Comparison of ENCODE assay signal across 11 cellular contexts in genomic region chr17:38510424-38511125, GRCh38.
DNase-seq lines count a peak whose midpoint lies in the region; ATAC-seq and TF ChIP-seq lines count a peak whose summit lies in the region.
"Had no signal": no experiment of that assay in that cellular context is flagged by ENCODE, and none has a peak within 500 bp of the region (broad histone marks: within the 10 kb centered on the region; RNA-seq: fewer than 3 reads in every experiment).

No MANE protein-coding gene starts in this region.

- peaks cover 41% of the 10 kb centered on the region for H3K27me3 Mint-ChIP-seq in activated T-helper 2 cell treated with anti-CD3 and anti-CD28 coated beads, Interferon-gamma antibody, Interleukin-2, Interleukin-4, amounts not matched to agents 10 μg/mL and 5 μg/mL and 100 μg/mL, durations not matched to agents 14 hours and 24 hours and 36 hours (ENCODE audit: low read depth)

- H3K79me2 ChIP-seq in mesendoderm (ENCODE audit: control insufficient read depth, insufficient read depth, low read length): no peaks in the 10 kb centered on the region

- DNase-seq in AG04449 (ENCODE audit: low read depth, low spot score) (no peak), ecto neural progenitor cell (ENCODE audit: low spot score) (peak; percentile 88), mesendoderm (peak; percentile 83), omental fat pad (ENCODE audit: low spot score) (no peak), NCI-H2107 (lab: John Stamatoyannopoulos, UW) (no peak)
- DNase-seq in activated T-helper 2 cell treated with anti-CD3 and anti-CD28 coated beads, Interferon-gamma antibody, Interleukin-2, Interleukin-4, amounts not matched to agents 10 μg/mL and 5 μg/mL and 100 μg/mL, durations not matched to agents 14 hours and 24 hours and 36 hours (ENCODE audit: low spot score): no peak
- DNase-seq: activated CD4-positive, alpha-beta T cell treated with anti-CD3 and anti-CD28 coated beads, Interleukin-2, amount 50 U/mL, for 4 hours; GOT3; NCI-H2029 treated with DMSO at 0.1 percent for 48 hours had no signal

- no peaks in the 10 kb centered on the region for H3K36me3 Mint-ChIP-seq in activated T-helper 2 cell treated with anti-CD3 and anti-CD28 coated beads, Interferon-gamma antibody, Interleukin-2, Interleukin-4, amounts not matched to agents 10 μg/mL and 5 μg/mL and 100 μg/mL, durations not matched to agents 14 hours and 24 hours and 36 hours (ENCODE audit: low read depth)

- H3K9me3 Mint-ChIP-seq in activated T-helper 2 cell treated with anti-CD3 and anti-CD28 coated beads, Interferon-gamma antibody, Interleukin-2, Interleukin-4, amounts not matched to agents 10 μg/mL and 5 μg/mL and 100 μg/mL, durations not matched to agents 14 hours and 24 hours and 36 hours: no peaks in the 10 kb centered on the region

- no peak overlapping the region for H2BK120ac ChIP-seq in mesendoderm (ENCODE audit: low read depth, low read length)

- H4K8ac ChIP-seq in mesendoderm (ENCODE audit: low read depth, low read length): no peak overlapping the region

- H3K56ac ChIP-seq in mesendoderm (ENCODE audit: low read length): peak overlapping the region; percentile 83

- H3K4me3 Mint-ChIP-seq in activated T-helper 2 cell treated with anti-CD3 and anti-CD28 coated beads, Interferon-gamma antibody, Interleukin-2, Interleukin-4, amounts not matched to agents 10 μg/mL and 5 μg/mL and 100 μg/mL, durations not matched to agents 14 hours and 24 hours and 36 hours (ENCODE audit: low read depth): no peak overlapping the region

- WGBS in mesendoderm (ENCODE audit: extremely low coverage, insufficient coverage, low lambda C conversion rate): no CpG with 5 or more reads among the region's 85 CpGs

- peak overlapping the region; percentile 12 for H3K18ac ChIP-seq in mesendoderm (ENCODE audit: low read length)

- H3K27ac Mint-ChIP-seq in activated T-helper 2 cell treated with anti-CD3 and anti-CD28 coated beads, Interferon-gamma antibody, Interleukin-2, Interleukin-4, amounts not matched to agents 10 μg/mL and 5 μg/mL and 100 μg/mL, durations not matched to agents 14 hours and 24 hours and 36 hours: no peak overlapping the region

- H3K4me3 ChIP-seq in AG04449 (ENCODE audit: low read depth, low read length): no peak overlapping the region
- no peak overlapping the region; the same call in 1 of the 2 replicates for H3K4me3 ChIP-seq in HEK293 (ENCODE audit: low read depth, low read length)
- no peak overlapping the region for H3K4me3 ChIP-seq in mesendoderm (ENCODE audit: low read length)

- peaks cover 5% of the 10 kb centered on the region for H3K4me1 Mint-ChIP-seq in activated T-helper 2 cell treated with anti-CD3 and anti-CD28 coated beads, Interferon-gamma antibody, Interleukin-2, Interleukin-4, amounts not matched to agents 10 μg/mL and 5 μg/mL and 100 μg/mL, durations not matched to agents 14 hours and 24 hours and 36 hours (ENCODE audit: low read depth)

- H2AK5ac ChIP-seq in mesendoderm (ENCODE audit: low read length): no peak overlapping the region

- CTCF ChIA-PET in AG04449 (lab: Yijun Ruan, JAX) (interaction anchor here (1.0 to 15.2 kb wide), 9 partner anchors 21 to 155 kb away, joined by 3 to 210 read pairs (median 11); no protein-coding TSS in a partner anchor), HEK293 (lab: Yijun Ruan, JAX) (interaction anchor here (0.5 to 11.1 kb wide), 12 partner anchors 18 to 164 kb away, joined by 3 to 128 read pairs (median 4); partner anchors contain the start of gene EPOP)

- ATAC-seq in HG02678 (IDR thresholded peaks at IDR 0.05; ENCODE audit: unreplicated experiment) (no peak), omental fat pad (ENCODE audit: low FRiP score) (no peak)

- H3K36me3 ChIP-seq in HEK293 (ENCODE audit: control insufficient read depth in 2 of 2, insufficient read depth in 1 of 2, low read length in 2 of 2) (no peaks in the 10 kb centered on the region), mesendoderm (ENCODE audit: control insufficient read depth, insufficient read depth, low read length) (no peaks in the 10 kb centered on the region)

- peak overlapping the region; percentile 56 for H3K9ac ChIP-seq in mesendoderm (ENCODE audit: low read length)

- H3K27ac ChIP-seq in HEK293 (ENCODE audit: extremely low read depth, low read depth, low read length): peak overlapping the region; percentile 36; the same call in 1 of the 2 replicates
- no peak overlapping the region for H3K27ac ChIP-seq in mesendoderm (ENCODE audit: low read depth, low read length)

- H3K4me1 ChIP-seq in HEK293 (ENCODE audit: control insufficient read depth, insufficient read depth, low read length): no peaks in the 10 kb centered on the region
- peaks cover 2% of the 10 kb centered on the region for H3K4me1 ChIP-seq in mesendoderm (ENCODE audit: control insufficient read depth, low read depth, low read length)

- TF ChIP-seq CTCF in AG04449 (IDR thresholded peaks at IDR 0.05; ENCODE audit: insufficient read depth, low read length, missing control alignments) (peak; percentile 15), HEK293 (tag by site-specific recombination; IDR thresholded peaks at IDR 0.05) (no peak; the same call in 1 of the 2 replicates), omental fat pad (IDR thresholded peaks at IDR 0.05) (no peak)

- peak overlapping the region; percentile 45 for H3K4me2 ChIP-seq in mesendoderm (ENCODE audit: low read length)

- no peak overlapping the region for H2BK15ac ChIP-seq in mesendoderm (replicated peaks; ENCODE audit: low read depth)

- no peaks in the 10 kb centered on the region for H3K27me3 ChIP-seq in mesendoderm (ENCODE audit: insufficient read depth, low read length, poor library complexity)

- no peak overlapping the region for H2BK5ac ChIP-seq in mesendoderm (ENCODE audit: low read length)

- POLR2A ChIA-PET in AG04449 (lab: Yijun Ruan, JAX) (interaction anchor here (0.6 to 1.1 kb wide), 3 partner anchors 59 to 158 kb away, joined by 3 to 4 read pairs (median 3); no protein-coding TSS in a partner anchor), HEK293 (lab: Yijun Ruan, JAX) (no interaction called here)

- peak overlapping the region; percentile 24 for H3K23ac ChIP-seq in mesendoderm (ENCODE audit: low read length)

- H4K5ac ChIP-seq in mesendoderm (ENCODE audit: low read length): no peak overlapping the region

- intact Hi-C loops in activated T-helper 2 cell treated with anti-CD3 and anti-CD28 coated beads, Interferon-gamma antibody, Interleukin-2, Interleukin-4, amounts not matched to agents 10 μg/mL and 5 μg/mL and 100 μg/mL, durations not matched to agents 14 hours and 24 hours and 36 hours (cut with micrococcal nuclease): no loop called here

- no peaks in the 10 kb centered on the region for H3K9me3 ChIP-seq in HEK293 (ENCODE audit: control insufficient read depth, insufficient read depth, low read depth, low read length)

- no peaks in the 10 kb centered on the region for H3K79me1 ChIP-seq in mesendoderm (ENCODE audit: low read length)

- no peak overlapping the region for H3K4ac ChIP-seq in mesendoderm (ENCODE audit: low read depth, low read length)

TF ChIP-seq in HEK293, 187 proteins besides CTCF, POLR2A, EP300 and RAD21 (continues in another document):
- no peak for TF ChIP-seq ZBTB11 (tag by site-specific recombination; conservative IDR thresholded peaks at IDR 0.05; ENCODE audit: low read depth)
- 0 out of 2 replicates have a peak, but pooled peaks have one; percentile 20 for TF ChIP-seq ZBTB20 (tag by site-specific recombination; IDR thresholded peaks at IDR 0.05)
- TF ChIP-seq KLF9 (tag by site-specific recombination; IDR thresholded peaks at IDR 0.05; ENCODE audit: low read depth): 0 out of 2 replicates have a peak, but pooled peaks have one; percentile 9
- no peak for TF ChIP-seq ZNF645 (tag by site-specific recombination; IDR thresholded peaks at IDR 0.05)
- no peak for TF ChIP-seq ZBTB17 (tag by site-specific recombination; IDR thresholded peaks at IDR 0.05)
- no peak for TF ChIP-seq ZNF138 (tag by site-specific recombination; IDR thresholded peaks at IDR 0.05; ENCODE audit: borderline replicate concordance)
- TF ChIP-seq ZNF561 (tag by site-specific recombination; IDR thresholded peaks at IDR 0.05; ENCODE audit: borderline replicate concordance): peak; percentile 48; the same call in 1 of the 2 replicates
- TF ChIP-seq ZNF843 (tag by site-specific recombination; IDR thresholded peaks at IDR 0.05): no peak

Comparison
In these comparisons a context has a peak if more than half of its experiments do, and no peak if none do; other contexts are left out.
1. DNase-seq: peak in ecto neural progenitor cell (single experiment) and mesendoderm (single experiment); none in AG04449 (single experiment), omental fat pad (single experiment), activated T-helper 2 cell treated with anti-CD3 and anti-CD28 coated beads, Interferon-gamma antibody, Interleukin-2, Interleukin-4, amounts not matched to agents 10 μg/mL and 5 μg/mL and 100 μg/mL, durations not matched to agents 14 hours and 24 hours and 36 hours (single experiment) and NCI-H2107 (single experiment).